ENCODE assay signal across 8 cellular contexts in the genomic region with DNA sequence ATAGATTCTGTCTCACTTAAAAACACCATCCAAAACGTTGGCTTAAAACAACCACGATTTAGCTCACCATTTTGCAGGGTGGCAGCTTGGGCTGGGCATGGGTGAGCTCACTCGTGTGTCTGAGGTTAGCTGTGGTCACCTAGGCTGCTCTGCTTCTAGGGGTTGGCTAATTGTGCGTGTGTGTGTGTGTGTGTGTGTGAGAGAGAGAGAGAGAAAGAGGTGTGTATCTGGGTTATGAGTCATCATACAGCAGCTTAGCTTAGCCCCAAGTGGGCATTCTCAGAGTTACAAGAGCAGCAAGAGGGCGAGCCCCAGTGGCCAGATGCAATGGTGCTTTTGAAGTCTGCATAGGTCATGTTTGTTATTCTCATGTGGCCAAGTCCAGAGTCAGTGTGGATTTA. TPM values are rescaled to one million over a fixed set of nuclear protein-coding genes. Genes with fewer than 3 reads are reported as not detected.
DNase-seq lines count a peak whose midpoint lies in the region; ATAC-seq, FAIRE-seq and TF ChIP-seq lines count a peak whose summit lies in the region.

No MANE protein-coding gene starts in this region.

- in situ Hi-C loops in HepG2 (cut with HindIII; ENCODE audit: extremely low pct_ligation_motif_present, low pct_unique_long_range_greater_than_20kb), result loop anchor here (10.0 kb wide), 1 partner anchor 212 kb away; no protein-coding TSS in a partner anchor

- POLR2A ChIA-PET in CD4-positive, alpha-beta T cell (lab: Charles Lee), result interaction anchor here (0.6 to 1.1 kb wide), 2 partner anchors 8 to 640 kb away, joined by 3 to 5 read pairs; no protein-coding TSS in a partner anchor
- POLR2A ChIA-PET in HepG2 (lab: Yijun Ruan, JAX), result interaction anchor here (0.5 kb wide), 1 partner anchor 26 kb away, joined by 3 read pairs; no protein-coding TSS in a partner anchor

- DNase-seq in CD4-positive, alpha-beta T cell, result peak in 8 of 10 experiments; percentile 16 to 40 (median 30)
- DNase-seq in RCC 7860 (ENCODE audit: low spot score) (peak; percentile 90), HepG2 (ENCODE audit: low spot score) (peak; percentile 95), NCI-H1436 (lab: John Stamatoyannopoulos, UW) (no peak)
- peak; percentile 0 for DNase-seq in activated naive CD8-positive, alpha-beta T cell treated with anti-CD3 and anti-CD28 coated beads, Interleukin-2, amount 50 U/mL, for 16 hours (ENCODE audit: low read depth, low spot score)

- 8% methylated on average over 5 of the region's 5 CpGs for WGBS in HepG2 (ENCODE audit: low lambda C conversion rate)

- no peak; a peak in 1 of 4 replicates for TF ChIP-seq POLR2A in HepG2 (IDR thresholded peaks at IDR 0.05; ENCODE audit: insufficient read depth in 1 of 2, low read depth in 2 of 2, low read length in 2 of 2)

- H2AFZ ChIP-seq in HepG2 (ENCODE audit: low read length), result no peak overlapping the region

- peak overlapping the region; percentile 59 for H3K4me2 ChIP-seq in HepG2 (ENCODE audit: low read depth, low read length)

- no peaks in the 10 kb centered on the region for H3K27me3 ChIP-seq in CD4-positive, alpha-beta T cell (ENCODE audit: control insufficient read depth, insufficient read depth, low read length)
- H3K27me3 ChIP-seq in HepG2 (ENCODE audit: control insufficient read depth in 1 of 2, insufficient read depth in 2 of 2, low read length in 2 of 2), result no peaks in the 10 kb centered on the region

- H3K4me3 ChIP-seq in HepG2 (replicated peaks in 1 of 3; ENCODE audit: insufficient read depth in 1 of 3, low read depth in 2 of 3, low read length in 3 of 3), result no peak overlapping the region

- peak; percentile 45 to 61; a peak in 2 of 4 replicates for TF ChIP-seq EP300 in HepG2 (IDR thresholded peaks at IDR 0.05; ENCODE audit: low read depth in 2 of 2, low read length in 2 of 2)
- TF ChIP-seq EP300 in HepG2 (CRISPR knock-in tag; IDR thresholded peaks at IDR 0.05; ENCODE audit: borderline replicate concordance), result peak; percentile 31; the same call in 1 of the 2 replicates

- no peak for TF ChIP-seq CTCF in CD4-positive, alpha-beta T cell (IDR thresholded peaks at IDR 0.05)
- TF ChIP-seq CTCF in HepG2 (CRISPR knock-in tag; IDR thresholded peaks at IDR 0.05), result peak; percentile 82

- H3K36me3 ChIP-seq in HepG2 (replicated peaks in 1 of 2; ENCODE audit: control insufficient read depth in 1 of 2, insufficient read depth in 2 of 2, low read length in 2 of 2), result peaks cover 0 to 3% of the 10 kb centered on the region in 2 experiments; a peak in 1 of 5 replicates

- CTCF ChIA-PET in CD4-positive, alpha-beta T cell (lab: Charles Lee), result no interaction called here
- CTCF ChIA-PET in HepG2 (lab: Yijun Ruan, JAX; ENCODE audit: low intra/inter-chr PET ratio, low total read pairs), result interaction anchor here (1.4 kb wide), 1 partner anchor 214 kb away, joined by 5 read pairs; no protein-coding TSS in a partner anchor

- H3K27me3 Mint-ChIP-seq in CD4-positive, alpha-beta T cell, result no peaks in the 10 kb centered on the region

- H3K9ac ChIP-seq in HepG2 (ENCODE audit: insufficient read depth, low read depth, low read length), result no peak overlapping the region

- FAIRE-seq in RCC 7860 (lab: Jason Lieb, UNC), result peak; percentile 83
- FAIRE-seq in HepG2 (lab: Jason Lieb, UNC), result peak; percentile 73

- peaks cover 16% of the 10 kb centered on the region for H3K36me3 Mint-ChIP-seq in CD4-positive, alpha-beta T cell (ENCODE audit: low read depth)

- H3K4me1 ChIP-seq in HepG2 (ENCODE audit: insufficient read depth, low read length), result peaks cover 72% of the 10 kb centered on the region

- H3K27ac Mint-ChIP-seq in CD4-positive, alpha-beta T cell, result peak overlapping the region; percentile 76

- BruUV-seq in HepG2 (replicated peaks; lab: Mats Ljungman, UMichigan), result no TSS peak

- peak; percentile 76 for TF ChIP-seq RAD21 in HepG2 (CRISPR knock-in tag; IDR thresholded peaks at IDR 0.05)

- H3K9me3 ChIP-seq in CD4-positive, alpha-beta T cell (ENCODE audit: control insufficient read depth, low read length), result no peaks in the 10 kb centered on the region
- H3K9me3 ChIP-seq in HepG2 (ENCODE audit: low read length), result no peaks in the 10 kb centered on the region

- no peaks in the 10 kb centered on the region for H3K9me3 Mint-ChIP-seq in CD4-positive, alpha-beta T cell

- peaks cover 7% of the 10 kb centered on the region; the same call in 1 of the 2 replicates for H4K20me1 ChIP-seq in HepG2 (ENCODE audit: insufficient read depth, low read length)

- no peak overlapping the region for H3K27ac ChIP-seq in CD4-positive, alpha-beta T cell (ENCODE audit: low read depth, low read length)
- peak overlapping the region; percentile 56 for H3K27ac ChIP-seq in HepG2 (ENCODE audit: extremely low read length, insufficient read depth, low read length)

- peak; percentile 84 for ATAC-seq in CD4-positive, alpha-beta T cell (ENCODE audit: poor library complexity)
- ATAC-seq in GM19035 (IDR thresholded peaks at IDR 0.05; ENCODE audit: unreplicated experiment), result peak; percentile 97
- peak; percentile 84 for ATAC-seq in HG03196 (IDR thresholded peaks at IDR 0.05; ENCODE audit: unreplicated experiment)
- ATAC-seq in HepG2, result peak; percentile 98
- no peak for ATAC-seq in HG03039 (IDR thresholded peaks at IDR 0.05; ENCODE audit: unreplicated experiment)

- peaks cover 4% of the 10 kb centered on the region for H3K79me2 ChIP-seq in HepG2 (ENCODE audit: insufficient read depth, low read length)

- peak overlapping the region; percentile 9 for H3K4me3 Mint-ChIP-seq in CD4-positive, alpha-beta T cell

- intact Hi-C loops in CD4-positive, alpha-beta T cell (cut with DNase I, micrococcal nuclease), result no loop called here
- intact Hi-C loops in HepG2 (cut with micrococcal nuclease; ENCODE audit: unreplicated experiment), result loop anchor here (10.0 kb wide), 1 partner anchor 182 kb away; a partner anchor contains a TSS

- H3K4me1 Mint-ChIP-seq in CD4-positive, alpha-beta T cell (ENCODE audit: low read depth), result peaks cover 80% of the 10 kb centered on the region

TF ChIP-seq in HepG2, 621 proteins besides CTCF, POLR2A, EP300 and RAD21 (continues in another document):
- TF ChIP-seq, protein P1, sequence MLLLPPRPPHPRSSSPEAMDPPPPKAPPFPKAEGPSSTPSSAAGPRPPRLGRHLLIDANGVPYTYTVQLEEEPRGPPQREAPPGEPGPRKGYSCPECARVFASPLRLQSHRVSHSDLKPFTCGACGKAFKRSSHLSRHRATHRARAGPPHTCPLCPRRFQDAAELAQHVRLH (CRISPR knock-in tag; IDR thresholded peaks at IDR 0.05; ENCODE audit: borderline replicate concordance, low read depth), result 0 out of 2 replicates have a peak, but pooled peaks have one; percentile 71

RNA-seq across cellular contexts. Expression of a gene that starts 6.0 kb away (rescaled TPM):
- total RNA-seq in CD4-positive, alpha-beta T cell, result 1 to 10 TPM; 6.6 to 7.3 TPM
- 5.9 and 6.4 TPM in 2 replicates for total RNA-seq in HepG2 (2016; rRNA removed; fragmentation: Illumina TruSeq; extraction: Trizol)
- total RNA-seq in HepG2 (2016; cell fraction: cytosol; rRNA removed; fragmentation: Illumina TruSeq; extraction: Trizol; ENCODE audit: low read depth), result 3.0 and 3.1 TPM in 2 replicates
- 4.9 and 5.1 TPM in 2 replicates for total RNA-seq in HepG2 (2016; cell fraction: insoluble cytoplasmic fraction; rRNA removed; fragmentation: Illumina TruSeq; extraction: Trizol)
- 1.9 and 2.3 TPM in 2 replicates for total RNA-seq in HepG2 (2016; cell fraction: membrane; rRNA removed; fragmentation: Illumina TruSeq; extraction: Trizol)
- total RNA-seq in HepG2 (2016; cell fraction: nucleus; rRNA removed; fragmentation: Illumina TruSeq; extraction: Trizol), result 5.2 and 5.4 TPM in 2 replicates
- polyA plus RNA-seq in HepG2 (2011; rRNA removed), result 5.1 and 6.2 TPM in 2 replicates
- 3.5 and 4.2 TPM in 2 replicates for polyA plus RNA-seq in HepG2 (2011; cell fraction: cytosol; rRNA removed)
- 9.2 and 11.2 TPM in 2 replicates for polyA plus RNA-seq in HepG2 (2011; cell fraction: nucleus; rRNA removed)
- 5.5 and 6.7 TPM in 2 replicates for polyA plus RNA-seq in HepG2 (2012)
- polyA plus RNA-seq in HepG2 (2016; cell fraction: cytosol; fragmentation: Illumina TruSeq; extraction: Trizol; ENCODE audit: low read depth), result 0.53 and 0.58 TPM in 2 replicates
- polyA plus RNA-seq in HepG2 (2016; cell fraction: insoluble cytoplasmic fraction; fragmentation: Illumina TruSeq; extraction: Trizol; ENCODE audit: low read depth), result 4.8 and 5.4 TPM in 2 replicates
- 0.95 and 0.97 TPM in 2 replicates for polyA plus RNA-seq in HepG2 (2016; cell fraction: membrane; fragmentation: Illumina TruSeq; extraction: Trizol; ENCODE audit: low read depth)
- 5.8 and 6.0 TPM in 2 replicates for polyA plus RNA-seq in HepG2 (2016; cell fraction: nucleus; fragmentation: Illumina TruSeq; extraction: Trizol; ENCODE audit: insufficient read depth, low read depth)
- polyA minus RNA-seq in HepG2 (2011; rRNA and poly(A)+ RNA removed; ENCODE audit: low replicate concordance), result 12.8 and 14.9 TPM in 2 replicates
- 5.1 and 6.1 TPM in 2 replicates for polyA minus RNA-seq in HepG2 (2011; cell fraction: cytosol; rRNA and poly(A)+ RNA removed)
- polyA minus RNA-seq in HepG2 (2011; cell fraction: nucleus; rRNA and poly(A)+ RNA removed), result 13.1 and 22.3 TPM in 2 replicates

RNA-seq across cellular contexts. Expression of a gene that starts 35.5 kb away (rescaled TPM):
- total RNA-seq in CD4-positive, alpha-beta T cell, result not detected
- 0.02 TPM in 1 of 2 replicates, not detected in the other for total RNA-seq in HepG2 (2016; rRNA removed; fragmentation: Illumina TruSeq; extraction: Trizol)
- total RNA-seq in HepG2 (2016; cell fraction: cytosol; rRNA removed; fragmentation: Illumina TruSeq; extraction: Trizol; ENCODE audit: low read depth), result not detected in 2 replicates
- 0.02 TPM in 1 of 2 replicates, not detected in the other for total RNA-seq in HepG2 (2016; cell fraction: insoluble cytoplasmic fraction; rRNA removed; fragmentation: Illumina TruSeq; extraction: Trizol)
- total RNA-seq in HepG2 (2016; cell fraction: membrane; rRNA removed; fragmentation: Illumina TruSeq; extraction: Trizol), result not detected in 2 replicates
- not detected in 2 replicates for total RNA-seq in HepG2 (2016; cell fraction: nucleus; rRNA removed; fragmentation: Illumina TruSeq; extraction: Trizol)
- 0.03 TPM in 1 of 2 replicates, not detected in the other for polyA plus RNA-seq in HepG2 (2011; rRNA removed)
- polyA plus RNA-seq in HepG2 (2011; cell fraction: cytosol; rRNA removed), result 0.01 TPM in 1 of 2 replicates, not detected in the other
- polyA plus RNA-seq in HepG2 (2011; cell fraction: nucleus; rRNA removed), result 0.02 TPM in 1 of 2 replicates, not detected in the other
- polyA plus RNA-seq in HepG2 (2012), result not detected in 2 replicates
- not detected in 2 replicates for polyA plus RNA-seq in HepG2 (2016; cell fraction: cytosol; fragmentation: Illumina TruSeq; extraction: Trizol; ENCODE audit: low read depth)
- not detected in 2 replicates for polyA plus RNA-seq in HepG2 (2016; cell fraction: insoluble cytoplasmic fraction; fragmentation: Illumina TruSeq; extraction: Trizol; ENCODE audit: low read depth)
- 0.07 TPM in 1 of 2 replicates, not detected in the other for polyA plus RNA-seq in HepG2 (2016; cell fraction: membrane; fragmentation: Illumina TruSeq; extraction: Trizol; ENCODE audit: low read depth)
- not detected in 2 replicates for polyA plus RNA-seq in HepG2 (2016; cell fraction: nucleus; fragmentation: Illumina TruSeq; extraction: Trizol; ENCODE audit: insufficient read depth, low read depth)
- polyA minus RNA-seq in HepG2 (2011; rRNA and poly(A)+ RNA removed; ENCODE audit: low replicate concordance), result 1.2 TPM in 1 of 2 replicates, not detected in the other
- polyA minus RNA-seq in HepG2 (2011; cell fraction: cytosol; rRNA and poly(A)+ RNA removed), result not detected in 2 replicates
- not detected in 2 replicates for polyA minus RNA-seq in HepG2 (2011; cell fraction: nucleus; rRNA and poly(A)+ RNA removed)
